ENCODE assay signal across 22 cellular contexts in the genomic region with DNA sequence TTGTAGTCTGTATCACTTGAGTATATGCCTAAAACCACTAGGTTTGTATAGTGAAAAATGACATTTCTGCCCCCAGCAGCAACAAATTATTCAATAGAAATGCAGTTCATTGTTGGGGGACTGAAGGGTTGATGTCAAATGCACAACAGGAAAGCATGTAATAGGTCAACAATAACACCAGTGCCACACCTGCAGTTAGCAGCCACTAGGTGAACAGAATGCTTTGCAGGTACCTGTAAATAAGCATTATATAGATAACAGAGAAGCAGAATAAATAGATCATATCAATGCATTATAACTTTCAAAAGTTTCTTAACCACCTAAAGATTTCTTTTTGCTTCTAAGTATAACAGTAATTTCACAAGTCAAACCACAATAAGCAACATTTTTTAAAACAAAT.
"Had no signal": no experiment of that assay in that cellular context is flagged by ENCODE, and none has a peak within 500 bp of the region (broad histone marks: within the 10 kb centered on the region; RNA-seq: fewer than 3 reads in every experiment).

No MANE protein-coding gene starts in this region.

- ATAC-seq: HepG2, Panc1, PC-3 had no signal

- H3K4me2 ChIP-seq: SK-N-SH had no signal

- H3K27ac ChIP-seq: RWPE1 had no signal

- H3K9me3 ChIP-seq: SK-N-SH had no signal

- DNase-seq: IMR-90, Karpas-422, KG1, MM.1S, NCI-H1092 treated with DMSO at 0.1 percent for 48 hours, NCI-H1436, NCI-H187, NCI-H2029, NCI-H2081 treated with DMSO at 0.1 percent for 48 hours, NCI-H2171 treated with DMSO at 0.1 percent for 48 hours, NCI-H2227 treated with DMSO at 0.1 percent for 48 hours, NCI-H446, NCI-H510A, NCI-H524 treated with DMSO at 0.1 percent for 48 hours, NCI-H69, NCI-H774, PC-3, SHP77, SK-N-SH had no signal

- H3K9ac ChIP-seq: SK-N-SH had no signal
